Comparison of ENCODE assay signal across 26 cellular contexts in genomic region chr7:132806834-132807233, GRCh38.
"Had no signal": no experiment of that assay in that cellular context is flagged by ENCODE, and none has a peak within 500 bp of the region (broad histone marks: within the 10 kb centered on the region; RNA-seq: fewer than 3 reads in every experiment).

No MANE protein-coding gene starts in this region.

- H3K36me3 ChIP-seq: colonic mucosa, esophagus squamous epithelium, heart right ventricle, left lung, neural progenitor cell, prostate gland, right atrium auricular region, stomach, thyroid gland had no signal

- H3K9me3 ChIP-seq: colonic mucosa, esophagus squamous epithelium, heart right ventricle, left lung, mucosa of descending colon, prostate gland, right atrium auricular region, stomach, thyroid gland had no signal

- H3K27ac ChIP-seq: colonic mucosa, esophagus squamous epithelium, heart right ventricle, left lung, neural progenitor cell, prostate gland, right atrium auricular region, stomach, thyroid gland had no signal

- DNase-seq: colonic mucosa; dermis blood vessel endothelial cell; effector memory CD8-positive, alpha-beta T cell; erythroblast; esophagus squamous epithelium; foreskin melanocyte; glutamatergic neuron; heart right ventricle; hippocampal formation; left cardiac atrium; left lung; mesenchymal stem cell; mucosa of descending colon; naive B cell; stimulated activated CD4-positive, alpha-beta T cell treated with anti-CD3 and anti-CD28 coated beads, Interleukin-12 subunit alpha, Interleukin-12 subunit beta, amount 100 ng/mL, for 4 hours; stimulated activated CD4-positive, alpha-beta T cell treated with anti-CD3 and anti-CD28 coated beads, Interleukin-1b, Interleukin-23, amount 100 ng/mL, for 48 hours; stimulated activated CD4-positive, alpha-beta T cell treated with anti-CD3 and anti-CD28 coated beads, Interleukin-4, amount 100 ng/mL, for 1 hour; stimulated activated CD8-positive, alpha-beta memory T cell treated with anti-CD3 and anti-CD28 coated beads, Interleukin-4, amount 100 ng/mL, for 48 hours; stimulated activated naive CD4-positive, alpha-beta T cell; stomach; thyroid gland had no signal

- ATAC-seq: effector memory CD8-positive, alpha-beta T cell; heart right ventricle; left cardiac atrium; left lung; mucosa of descending colon; sciatic nerve had no signal

- H3K4me3 ChIP-seq: colonic mucosa, esophagus squamous epithelium, heart right ventricle, left lung, mucosa of descending colon, neural progenitor cell, prostate gland, right atrium auricular region, smooth muscle cell, stomach, thyroid gland had no signal

- H3K4me1 ChIP-seq: colonic mucosa, esophagus squamous epithelium, left lung, prostate gland, right atrium auricular region, stomach, thyroid gland had no signal

- H3K27me3 ChIP-seq: colonic mucosa, esophagus squamous epithelium, heart right ventricle, left lung, neural progenitor cell, right atrium auricular region, stomach, thyroid gland had no signal
